15 cellular contexts compared by ENCODE assay signal in the genomic region with DNA sequence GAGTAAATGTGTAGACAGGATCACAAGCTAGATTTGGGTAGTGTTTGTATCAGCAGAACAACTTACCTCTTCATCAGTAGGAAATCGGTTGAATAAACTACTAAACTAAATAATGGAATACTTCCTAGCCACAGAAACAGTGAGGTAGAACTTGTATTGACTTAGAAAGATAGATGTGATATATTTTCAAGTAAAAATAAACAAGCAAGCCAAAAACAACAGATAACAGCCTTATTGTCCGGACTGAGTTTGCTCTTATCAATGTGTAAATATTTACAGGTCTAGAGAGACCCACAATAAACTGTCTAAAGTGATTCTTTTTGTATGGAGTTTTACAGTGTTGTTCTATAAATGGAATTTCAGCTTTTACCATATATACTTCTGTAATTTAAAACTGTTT.
DNase-seq lines count a peak whose midpoint lies in the region; ATAC-seq and TF ChIP-seq lines count a peak whose summit lies in the region.
"Had no signal": no experiment of that assay in that cellular context is flagged by ENCODE, and none has a peak within 500 bp of the region (broad histone marks: within the 10 kb centered on the region; RNA-seq: fewer than 3 reads in every experiment).

No MANE protein-coding gene starts in this region.

- H3K36me3 ChIP-seq in PC-3 (ENCODE audit: low read depth, low read length) = no peaks in the 10 kb centered on the region
- H3K36me3 ChIP-seq: BLaER1 treated with 17β-estradiol and CSF1 and Interleukin-3, amounts not matched to agents 10 nM and 100 nM had no signal

- H3K79me2 ChIP-seq in PC-3 (ENCODE audit: low read length) = no peaks in the 10 kb centered on the region

- peaks cover 36% of the 10 kb centered on the region for H3K4me1 ChIP-seq in PC-3 (ENCODE audit: insufficient read depth, low read length)
- H3K4me1 ChIP-seq: BLaER1 treated with 17β-estradiol and CSF1 and Interleukin-3, amounts not matched to agents 10 nM and 100 nM had no signal

- CTCF ChIA-PET in PC-3 (lab: Charles Lee) = no interaction called here
- CTCF ChIA-PET in activated CD8-positive, alpha-beta T cell treated with anti-CD3 and anti-CD28 coated beads for 36 hours (lab: Charles Lee) = no interaction called here

- H3K4me2 ChIP-seq in PC-3 (ENCODE audit: low read length) = peak overlapping the region; percentile 12; the same call in 1 of the 2 replicates
- H3K4me2 ChIP-seq: BLaER1 treated with 17β-estradiol and CSF1 and Interleukin-3, amounts not matched to agents 10 nM and 100 nM; GM23338 had no signal

- TF ChIP-seq CTCF in 22Rv1 (IDR thresholded peaks at IDR 0.05) (no peak), LNCaP clone FGC (IDR thresholded peaks at IDR 0.05; ENCODE audit: control insufficient read depth, extremely low read depth, insufficient read depth) (no peak), PC-3 (conservative IDR thresholded peaks at IDR 0.05; ENCODE audit: low read depth, low read length) (no peak), nephron (IDR thresholded peaks at IDR 0.05; ENCODE audit: unreplicated experiment in 3 of 3) (no peak)
- no peak for TF ChIP-seq CTCF in activated CD8-positive, alpha-beta T cell treated with anti-CD3 and anti-CD28 coated beads for 36 hours (IDR thresholded peaks at IDR 0.05)

- intact Hi-C loops in PC-3 (cut with micrococcal nuclease) = loop anchor here (5.0 to 10.0 kb wide), 3 partner anchors 85 to 177 kb away; no protein-coding TSS in a partner anchor
- intact Hi-C loops in activated CD8-positive, alpha-beta T cell treated with anti-CD3 and anti-CD28 coated beads for 36 hours (cut with micrococcal nuclease) = no loop called here

- H3K4me3 Mint-ChIP-seq in nephron = no peak overlapping the region
- no peak overlapping the region for H3K4me3 Mint-ChIP-seq in activated CD8-positive, alpha-beta T cell treated with anti-CD3 and anti-CD28 coated beads for 36 hours
- no peak overlapping the region for H3K4me3 Mint-ChIP-seq in naive thymus-derived CD8-positive, alpha-beta T cell
- H3K4me3 Mint-ChIP-seq: CD4-positive, CD25-positive, alpha-beta regulatory T cell; GM23338 had no signal

- H3K9me3 Mint-ChIP-seq in nephron = no peaks in the 10 kb centered on the region
- peaks cover 6% of the 10 kb centered on the region for H3K9me3 Mint-ChIP-seq in activated CD8-positive, alpha-beta T cell treated with anti-CD3 and anti-CD28 coated beads for 36 hours
- H3K9me3 Mint-ChIP-seq in naive thymus-derived CD8-positive, alpha-beta T cell = peaks cover 0 to 17% (median 4%) of the 10 kb centered on the region in 9 donors
- H3K9me3 Mint-ChIP-seq: GM23338 had no signal

- H3K27me3 Mint-ChIP-seq in nephron (ENCODE audit: low read depth) = no peaks in the 10 kb centered on the region
- no peaks in the 10 kb centered on the region for H3K27me3 Mint-ChIP-seq in activated CD8-positive, alpha-beta T cell treated with anti-CD3 and anti-CD28 coated beads for 36 hours
- no peaks in the 10 kb centered on the region for H3K27me3 Mint-ChIP-seq in naive thymus-derived CD8-positive, alpha-beta T cell
- H3K27me3 Mint-ChIP-seq: CD4-positive, CD25-positive, alpha-beta regulatory T cell had no signal

- peaks cover 3% of the 10 kb centered on the region for H3F3A ChIP-seq in PC-3 (ENCODE audit: low read length, unreplicated experiment)

- H3K4me1 Mint-ChIP-seq in nephron = peaks cover 15% of the 10 kb centered on the region
- H3K4me1 Mint-ChIP-seq in activated CD8-positive, alpha-beta T cell treated with anti-CD3 and anti-CD28 coated beads for 36 hours (ENCODE audit: low read depth) = no peaks in the 10 kb centered on the region
- H3K4me1 Mint-ChIP-seq in naive thymus-derived CD8-positive, alpha-beta T cell = no peaks in the 10 kb centered on the region
- H3K4me1 Mint-ChIP-seq: CD4-positive, CD25-positive, alpha-beta regulatory T cell had no signal

- DNase-seq in LNCaP clone FGC (ENCODE audit: low read depth) = peak; percentile 77
- peak; percentile 65 for DNase-seq in PC-3
- DNase-seq in NOMO-1 (lab: John Stamatoyannopoulos, UW; ENCODE audit: unreplicated experiment in 2 of 2) = no peak
- no peak for DNase-seq in activated CD8-positive, alpha-beta T cell treated with anti-CD3 and anti-CD28 coated beads for 36 hours
- no peak for DNase-seq in naive thymus-derived CD8-positive, alpha-beta T cell
- DNase-seq: ACHN; CD4-positive, CD25-positive, alpha-beta regulatory T cell; DMS 273 treated with DMSO at 0.1 percent for 48 hours; DMS79 treated with DMSO at 0.1 percent for 48 hours; EL; H7 had no signal

- peak overlapping the region; percentile 55 for H3K27ac ChIP-seq in 22Rv1
- H3K27ac ChIP-seq in PC-3 (ENCODE audit: low read length) = peak overlapping the region; percentile 69
- H3K27ac ChIP-seq: BLaER1 treated with 17β-estradiol and CSF1 and Interleukin-3, amounts not matched to agents 10 nM and 100 nM had no signal

- H3K27ac Mint-ChIP-seq in nephron = peak overlapping the region in 2 of 3 experiments; percentile 39 to 45
- no peak overlapping the region for H3K27ac Mint-ChIP-seq in activated CD8-positive, alpha-beta T cell treated with anti-CD3 and anti-CD28 coated beads for 36 hours
- H3K27ac Mint-ChIP-seq in naive thymus-derived CD8-positive, alpha-beta T cell = no peak overlapping the region
- H3K27ac Mint-ChIP-seq: CD4-positive, CD25-positive, alpha-beta regulatory T cell; GM23338 had no signal

- H3K4me3 ChIP-seq in LNCaP clone FGC (ENCODE audit: low read depth, low read length) = no peak overlapping the region
- H3K4me3 ChIP-seq in PC-3 (ENCODE audit: low read length) = no peak overlapping the region
- H3K4me3 ChIP-seq: BLaER1 treated with 17β-estradiol and CSF1 and Interleukin-3, amounts not matched to agents 10 nM and 100 nM; GM23338 had no signal

- H3K27me3 ChIP-seq in PC-3 (ENCODE audit: low read length) = no peaks in the 10 kb centered on the region
- H3K27me3 ChIP-seq: BLaER1 treated with 17β-estradiol and CSF1 and Interleukin-3, amounts not matched to agents 10 nM and 100 nM had no signal

- H4K20me1 ChIP-seq in PC-3 (ENCODE audit: low read length) = no peaks in the 10 kb centered on the region
- H4K20me1 ChIP-seq: BLaER1 treated with 17β-estradiol and CSF1 and Interleukin-3, amounts not matched to agents 10 nM and 100 nM had no signal

- no peak overlapping the region for H2AFZ ChIP-seq in PC-3 (ENCODE audit: low read length)
- H2AFZ ChIP-seq: GM23338 had no signal

- POLR2A ChIA-PET in PC-3 (lab: Charles Lee; ENCODE audit: unreplicated experiment) = no interaction called here
- POLR2A ChIA-PET in activated CD8-positive, alpha-beta T cell treated with anti-CD3 and anti-CD28 coated beads for 36 hours (lab: Charles Lee) = no interaction called here
- POLR2A ChIA-PET in naive thymus-derived CD8-positive, alpha-beta T cell (lab: Charles Lee) = no interaction called here

- H3K9me2 ChIP-seq in PC-3 (replicated peaks; ENCODE audit: low read length) = 0 out of 2 replicates have a peak, but pooled peaks cover 1% of the 10 kb centered on the region

- peak; percentile 25 for ATAC-seq in PC-3
- ATAC-seq in activated CD8-positive, alpha-beta T cell treated with anti-CD3 and anti-CD28 coated beads for 36 hours = no peak
- ATAC-seq in naive thymus-derived CD8-positive, alpha-beta T cell = no peak
- ATAC-seq: GM23338 had no signal

- no TSS peak for BruUV-seq in PC-3 (replicated peaks; lab: Mats Ljungman, UMichigan)

- peaks cover 8% of the 10 kb centered on the region for H3K36me3 Mint-ChIP-seq in nephron (ENCODE audit: low read depth)
- H3K36me3 Mint-ChIP-seq in activated CD8-positive, alpha-beta T cell treated with anti-CD3 and anti-CD28 coated beads for 36 hours (ENCODE audit: low read depth) = no peaks in the 10 kb centered on the region
- no peaks in the 10 kb centered on the region for H3K36me3 Mint-ChIP-seq in naive thymus-derived CD8-positive, alpha-beta T cell
- H3K36me3 Mint-ChIP-seq: CD4-positive, CD25-positive, alpha-beta regulatory T cell had no signal

- H3K9me3 ChIP-seq in PC-3 (ENCODE audit: low read length) = no peaks in the 10 kb centered on the region
- H3K9me3 ChIP-seq: BLaER1 treated with 17β-estradiol and CSF1 and Interleukin-3, amounts not matched to agents 10 nM and 100 nM had no signal

- H3K9ac ChIP-seq in PC-3 (ENCODE audit: low read length) = no peak overlapping the region
- H3K9ac ChIP-seq: BLaER1 treated with 17β-estradiol and CSF1 and Interleukin-3, amounts not matched to agents 10 nM and 100 nM had no signal

Comparison
In these comparisons a context has a peak if more than half of its experiments do, and no peak if none do; other contexts are left out.
1. DNase-seq: peak in LNCaP clone FGC (single experiment) and PC-3 (single experiment); none in NOMO-1 (0 of 2), activated CD8-positive, alpha-beta T cell treated with anti-CD3 and anti-CD28 coated beads for 36 hours (single experiment) and naive thymus-derived CD8-positive, alpha-beta T cell (0 of 10).
2. H3K27ac Mint-ChIP-seq: peak in nephron (2 of 3); none in activated CD8-positive, alpha-beta T cell treated with anti-CD3 and anti-CD28 coated beads for 36 hours (single experiment) and naive thymus-derived CD8-positive, alpha-beta T cell (0 of 10).